ENCODE assay signal across 8 cellular contexts in genomic region chr19:35717665-35718344, GRCh38. TPM values are rescaled to one million over a fixed set of nuclear protein-coding genes. Genes with fewer than 3 reads are reported as not detected.
DNase-seq lines count a peak whose midpoint lies in the region; ATAC-seq and TF ChIP-seq lines count a peak whose summit lies in the region.

A gene with protein sequence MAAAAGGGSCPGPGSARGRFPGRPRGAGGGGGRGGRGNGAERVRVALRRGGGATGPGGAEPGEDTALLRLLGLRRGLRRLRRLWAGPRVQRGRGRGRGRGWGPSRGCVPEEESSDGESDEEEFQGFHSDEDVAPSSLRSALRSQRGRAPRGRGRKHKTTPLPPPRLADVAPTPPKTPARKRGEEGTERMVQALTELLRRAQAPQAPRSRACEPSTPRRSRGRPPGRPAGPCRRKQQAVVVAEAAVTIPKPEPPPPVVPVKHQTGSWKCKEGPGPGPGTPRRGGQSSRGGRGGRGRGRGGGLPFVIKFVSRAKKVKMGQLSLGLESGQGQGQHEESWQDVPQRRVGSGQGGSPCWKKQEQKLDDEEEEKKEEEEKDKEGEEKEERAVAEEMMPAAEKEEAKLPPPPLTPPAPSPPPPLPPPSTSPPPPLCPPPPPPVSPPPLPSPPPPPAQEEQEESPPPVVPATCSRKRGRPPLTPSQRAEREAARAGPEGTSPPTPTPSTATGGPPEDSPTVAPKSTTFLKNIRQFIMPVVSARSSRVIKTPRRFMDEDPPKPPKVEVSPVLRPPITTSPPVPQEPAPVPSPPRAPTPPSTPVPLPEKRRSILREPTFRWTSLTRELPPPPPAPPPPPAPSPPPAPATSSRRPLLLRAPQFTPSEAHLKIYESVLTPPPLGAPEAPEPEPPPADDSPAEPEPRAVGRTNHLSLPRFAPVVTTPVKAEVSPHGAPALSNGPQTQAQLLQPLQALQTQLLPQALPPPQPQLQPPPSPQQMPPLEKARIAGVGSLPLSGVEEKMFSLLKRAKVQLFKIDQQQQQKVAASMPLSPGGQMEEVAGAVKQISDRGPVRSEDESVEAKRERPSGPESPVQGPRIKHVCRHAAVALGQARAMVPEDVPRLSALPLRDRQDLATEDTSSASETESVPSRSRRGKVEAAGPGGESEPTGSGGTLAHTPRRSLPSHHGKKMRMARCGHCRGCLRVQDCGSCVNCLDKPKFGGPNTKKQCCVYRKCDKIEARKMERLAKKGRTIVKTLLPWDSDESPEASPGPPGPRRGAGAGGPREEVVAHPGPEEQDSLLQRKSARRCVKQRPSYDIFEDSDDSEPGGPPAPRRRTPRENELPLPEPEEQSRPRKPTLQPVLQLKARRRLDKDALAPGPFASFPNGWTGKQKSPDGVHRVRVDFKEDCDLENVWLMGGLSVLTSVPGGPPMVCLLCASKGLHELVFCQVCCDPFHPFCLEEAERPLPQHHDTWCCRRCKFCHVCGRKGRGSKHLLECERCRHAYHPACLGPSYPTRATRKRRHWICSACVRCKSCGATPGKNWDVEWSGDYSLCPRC (N-terminal part only) (plus strand): TSS chr19:35718003. CDS start chr19:35718019, 16 bp downstream.

- peak within 1 kb of the TSS; percentile 81 for H2AK5ac ChIP-seq in neuronal stem cell (ENCODE audit: low read depth, low read length)

- peak within 1 kb of the TSS; percentile 97 for H3K14ac ChIP-seq in neuronal stem cell (ENCODE audit: low read length)

- peak within 1 kb of the TSS; percentile 72 for H4K8ac ChIP-seq in neuronal stem cell (ENCODE audit: low read depth, low read length)

- TF ChIP-seq CTCF in AG09309 (IDR thresholded peaks at IDR 0.05; ENCODE audit: control insufficient read depth, insufficient read depth, low read depth, low read length, missing control alignments) (no peak), KMS-11 (conservative IDR thresholded peaks at IDR 0.05; ENCODE audit: low read depth, low read length) (no peak), foreskin keratinocyte (conservative IDR thresholded peaks at IDR 0.05) (no peak)

- H3K4me2 ChIP-seq in KMS-11 (peak within 1 kb of the TSS; percentile 96), neuronal stem cell (ENCODE audit: insufficient read depth, low read length, poor library complexity, severe bottlenecking) (peak within 1 kb of the TSS; percentile 99)

- H3K27me3 ChIP-seq in KMS-11 (ENCODE audit: insufficient read depth, low read depth) (peaks cover 10% of the 10 kb centered on the region; the same call in 1 of the 2 replicates), foreskin keratinocyte (no peaks in the 10 kb centered on the region), neuronal stem cell (ENCODE audit: control insufficient read depth in 3 of 3, insufficient read depth in 3 of 3, low read depth in 1 of 3, low read length in 3 of 3) (peaks cover 0 to 5% (median 0%) of the 10 kb centered on the region in 3 experiments)

- peak within 1 kb of the TSS; percentile 67 for H3K23ac ChIP-seq in neuronal stem cell (ENCODE audit: low read depth, low read length, poor library complexity)

- DNase-seq in AG09309 (ENCODE audit: low read depth) (peak; percentile 71), foreskin keratinocyte (peak in 1 of 2 donors; percentile 94), neuronal stem cell (ENCODE audit: low spot score) (no peak), NOMO-1 (lab: John Stamatoyannopoulos, UW; ENCODE audit: unreplicated experiment in 2 of 2) (no peak)
- peak; percentile 97 for DNase-seq in activated CD8-positive, alpha-beta memory T cell treated with anti-CD3 and anti-CD28 coated beads, Interleukin-2, amount 50 U/mL, for 48 hours

- no peak within 1 kb of the TSS for H2BK12ac ChIP-seq in neuronal stem cell (ENCODE audit: low read length)

- peak within 1 kb of the TSS; percentile 62 for H3K27ac ChIP-seq in KMS-11
- peak within 1 kb of the TSS; percentile 77 for H3K27ac ChIP-seq in foreskin keratinocyte
- peak within 1 kb of the TSS; percentile 94 for H3K27ac ChIP-seq in neuronal stem cell (replicated peaks; ENCODE audit: low read length)

- H3K4me3 ChIP-seq in AG09309 (ENCODE audit: control insufficient read depth, low read depth, low read length) = peak within 1 kb of the TSS; percentile 94
- H3K4me3 ChIP-seq in KMS-11 (IDR thresholded peaks at IDR 0.05; ENCODE audit: insufficient read depth, low read depth, low read length) = no peak within 1 kb of the TSS
- peak within 1 kb of the TSS; percentile 86 to 99 for H3K4me3 ChIP-seq in neuronal stem cell (ENCODE audit: low read length in 2 of 2)

- H2BK5ac ChIP-seq in neuronal stem cell (ENCODE audit: low read length) = peak within 1 kb of the TSS; percentile 98

- no peak within 1 kb of the TSS for H4K91ac ChIP-seq in neuronal stem cell (ENCODE audit: low read depth, low read length, poor library complexity)

- H2AFZ ChIP-seq in KMS-11 (ENCODE audit: low read depth) (peak within 1 kb of the TSS; percentile 94), neuronal stem cell (ENCODE audit: low read length) (peak within 1 kb of the TSS; percentile 96)

- H3K36me3 ChIP-seq in KMS-11 (ENCODE audit: insufficient read depth) (no peaks in the 10 kb centered on the region), neuronal stem cell (replicated peaks in 1 of 2; ENCODE audit: control insufficient read depth in 2 of 2, insufficient read depth in 2 of 2, low read length in 2 of 2) (peaks cover 20 to 32% of the 10 kb centered on the region in 2 donors)

- H3K9ac ChIP-seq in KMS-11 = peak within 1 kb of the TSS; percentile 91
- H3K9ac ChIP-seq in neuronal stem cell (ENCODE audit: low read depth, low read length, poor library complexity) = peak within 1 kb of the TSS; percentile 97

- peak within 1 kb of the TSS; percentile 37 for H2BK15ac ChIP-seq in neuronal stem cell (ENCODE audit: low read length)

- peak within 1 kb of the TSS; percentile 96 for H3K18ac ChIP-seq in neuronal stem cell (ENCODE audit: low read length)

- ATAC-seq in GM19035 (IDR thresholded peaks at IDR 0.05; ENCODE audit: unreplicated experiment) (peak; percentile 0), foreskin keratinocyte (no peak), HG02884 (IDR thresholded peaks at IDR 0.05; ENCODE audit: unreplicated experiment) (no peak)

- peaks cover 22% of the 10 kb centered on the region for H3K79me1 ChIP-seq in neuronal stem cell (ENCODE audit: low read depth, low read length)

- no CpG with 5 or more reads among the region's 109 CpGs for WGBS in neuronal stem cell (ENCODE audit: extremely low coverage in 2 of 2, insufficient read length in 2 of 2, insufficient replicate concordance in 1 of 2), 2 donors

- H3K79me2 ChIP-seq in KMS-11 (ENCODE audit: insufficient read depth, low read depth) = peaks cover 21% of the 10 kb centered on the region

- no peaks in the 10 kb centered on the region for H4K20me1 ChIP-seq in KMS-11 (ENCODE audit: insufficient read depth)

- H3K4ac ChIP-seq in neuronal stem cell (ENCODE audit: low read length) = peak within 1 kb of the TSS; percentile 42

- H3K4me1 ChIP-seq in KMS-11 (ENCODE audit: low read depth, poor library complexity, severe bottlenecking) (peaks cover 15% of the 10 kb centered on the region), foreskin keratinocyte (no peaks in the 10 kb centered on the region), neuronal stem cell (ENCODE audit: control insufficient read depth in 2 of 2, insufficient read depth in 1 of 2, low read depth in 1 of 2, low read length in 2 of 2) (peaks cover 15 to 21% of the 10 kb centered on the region in 2 donors)

- H3K9me3 ChIP-seq in neuronal stem cell (replicated peaks in 1 of 2; ENCODE audit: control insufficient read depth in 2 of 2, insufficient read depth in 1 of 2, low read depth in 1 of 2, low read length in 2 of 2) = no peaks in the 10 kb centered on the region

- H2BK120ac ChIP-seq in neuronal stem cell (ENCODE audit: low read depth, low read length) = peak within 1 kb of the TSS; percentile 61

RNA-seq across cellular contexts. Expression of the gene that starts here (rescaled TPM):
- 12.9 and 13.0 TPM in 2 replicates for total RNA-seq in foreskin keratinocyte
- polyA plus RNA-seq in foreskin keratinocyte = 16.7 and 17.3 TPM in 2 replicates
- polyA plus RNA-seq in neuronal stem cell (2013, experiment 1 of 2) = 11.4 TPM
- 11.1 TPM for polyA plus RNA-seq in neuronal stem cell (2013, experiment 2 of 2)

Comparison
In these comparisons a context has a peak if more than half of its experiments do, and no peak if none do; other contexts are left out.
1. DNase-seq: peak in AG09309 (single experiment) and activated CD8-positive, alpha-beta memory T cell treated with anti-CD3 and anti-CD28 coated beads, Interleukin-2, amount 50 U/mL, for 48 hours (single experiment); none in neuronal stem cell (single experiment) and NOMO-1 (0 of 2).
2. Peak in every context shown above with its lines, with median percentiles within 50 percentile points of each other: H3K27ac ChIP-seq.